Comparison of ENCODE assay signal across 16 cellular contexts in the genomic region with DNA sequence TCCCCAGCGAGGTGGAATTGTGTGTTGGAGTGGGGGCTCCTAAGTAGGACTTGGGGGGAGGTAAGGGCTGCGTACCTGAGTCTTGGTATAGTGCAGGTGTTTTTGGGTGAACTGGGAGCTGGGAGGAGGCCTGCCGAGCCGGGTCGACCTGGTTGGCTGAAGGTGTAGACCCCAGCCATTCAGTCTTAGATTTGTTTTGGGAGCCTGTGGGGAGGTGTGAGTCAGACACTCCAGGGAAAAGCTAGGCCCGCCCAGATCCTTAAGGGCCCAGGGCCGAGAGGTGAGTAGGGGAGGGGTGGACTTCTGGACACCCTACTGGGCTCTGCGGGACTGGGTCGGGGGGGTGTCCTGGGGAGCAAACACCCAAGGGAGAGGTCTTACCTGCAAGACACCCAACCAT. TPM values are rescaled to one million over a fixed set of nuclear protein-coding genes. Genes with fewer than 3 reads are reported as not detected.
DNase-seq lines count a peak whose midpoint lies in the region; ATAC-seq and TF ChIP-seq lines count a peak whose summit lies in the region.
"Had no signal": no experiment of that assay in that cellular context is flagged by ENCODE, and none has a peak within 500 bp of the region (broad histone marks: within the 10 kb centered on the region; RNA-seq: fewer than 3 reads in every experiment).

No MANE protein-coding gene starts in this region.

- no peaks in the 10 kb centered on the region for H4K20me1 ChIP-seq in PC-9 (ENCODE audit: insufficient read depth)
- peaks cover 4% of the 10 kb centered on the region for H4K20me1 ChIP-seq in hepatocyte (ENCODE audit: insufficient read depth, poor library complexity, severe bottlenecking)
- H4K20me1 ChIP-seq: BLaER1 had no signal

- intact Hi-C loops in PC-9 (cut with micrococcal nuclease; ENCODE audit: unreplicated experiment), result no loop called here

- peaks cover 7% of the 10 kb centered on the region; the same call in 1 of the 2 replicates for H3F3A ChIP-seq in PC-9 (ENCODE audit: insufficient read depth, low read depth)

- H3K4me1 ChIP-seq in CD4-positive, CD25-positive, alpha-beta regulatory T cell (ENCODE audit: control insufficient read depth, insufficient read depth, low read length, poor library complexity, severe bottlenecking), result peaks cover 19% of the 10 kb centered on the region
- H3K4me1 ChIP-seq in PC-9 (replicated peaks; ENCODE audit: insufficient read depth), result peaks cover 5% of the 10 kb centered on the region
- H3K4me1 ChIP-seq in hepatocyte (ENCODE audit: insufficient read depth), result no peaks in the 10 kb centered on the region
- H3K4me1 ChIP-seq: BLaER1 had no signal

- POLR2A ChIA-PET in PC-9 (lab: Charles Lee; ENCODE audit: unreplicated experiment), result interaction anchor here (0.6 kb wide), 1 partner anchor 31 kb away, joined by 5 read pairs; no protein-coding TSS in a partner anchor

- no peak for DNase-seq in CD4-positive, CD25-positive, alpha-beta regulatory T cell
- DNase-seq in PC-9, result no peak
- DNase-seq in hepatocyte (ENCODE audit: low spot score), result peak; percentile 33
- DNase-seq in NCI-H2196 (lab: John Stamatoyannopoulos, UW; ENCODE audit: unreplicated experiment), result no peak
- no peak for DNase-seq in CD1c-positive myeloid dendritic cell (ENCODE audit: extremely low spot score)
- DNase-seq in globus pallidus (ENCODE audit: low spot score), result no peak
- DNase-seq: hippocampal formation, NCI-H1694 treated with DMSO at 0.1 percent for 48 hours, posterior cingulate gyrus had no signal

- H3K36me3 ChIP-seq in CD4-positive, CD25-positive, alpha-beta regulatory T cell (ENCODE audit: control insufficient read depth, insufficient read depth, low read length), result peaks cover 20% of the 10 kb centered on the region
- H3K36me3 ChIP-seq in PC-9 (ENCODE audit: low read depth) (no peaks in the 10 kb centered on the region), hepatocyte (replicated peaks; ENCODE audit: insufficient read depth, low read depth) (no peaks in the 10 kb centered on the region)
- H3K36me3 ChIP-seq: BLaER1 had no signal

- no peak for TF ChIP-seq CTCF in PC-9 (conservative IDR thresholded peaks at IDR 0.05)
- TF ChIP-seq CTCF in hepatocyte (IDR thresholded peaks at IDR 0.05; ENCODE audit: poor library complexity), result no peak
- TF ChIP-seq CTCF in nephron (IDR thresholded peaks at IDR 0.05; ENCODE audit: unreplicated experiment in 3 of 3), result no peak

- CTCF ChIA-PET in PC-9 (lab: Charles Lee), result no interaction called here

- H3K4me3 Mint-ChIP-seq in CD4-positive, CD25-positive, alpha-beta regulatory T cell, result peak overlapping the region in 2 of 4 donors; percentile 37 to 77
- H3K4me3 Mint-ChIP-seq in nephron, result peak overlapping the region; percentile 60 to 74 (median 71)
- H3K4me3 Mint-ChIP-seq: dendritic cell treated with granulocyte-macrophage colony-stimulating factor and Interleukin-4, amounts not matched to agents 40 ng/mL and 50 ng/mL, for 4 days had no signal

- H3K9me3 Mint-ChIP-seq in CD4-positive, CD25-positive, alpha-beta regulatory T cell, result peaks cover 0 to under 1% (median 0%) of the 10 kb centered on the region in 7 donors
- no peaks in the 10 kb centered on the region for H3K9me3 Mint-ChIP-seq in nephron
- H3K9me3 Mint-ChIP-seq: activated T-helper 2 cell treated with anti-CD3 and anti-CD28 coated beads, Interferon-gamma antibody, Interleukin-2, Interleukin-4, amounts not matched to agents 10 μg/mL and 5 μg/mL and 100 μg/mL, durations not matched to agents 14 hours and 24 hours and 36 hours; dendritic cell treated with granulocyte-macrophage colony-stimulating factor and Interleukin-4, amounts not matched to agents 40 ng/mL and 50 ng/mL, for 4 days had no signal

- no peaks in the 10 kb centered on the region for H3K27me3 Mint-ChIP-seq in CD4-positive, CD25-positive, alpha-beta regulatory T cell
- H3K27me3 Mint-ChIP-seq in nephron (ENCODE audit: low read depth), result peaks cover 81% of the 10 kb centered on the region

- BruUV-seq in PC-9 (replicated peaks; lab: Mats Ljungman, UMichigan), result no TSS peak

- peaks cover 19% of the 10 kb centered on the region for H3K36me3 Mint-ChIP-seq in CD4-positive, CD25-positive, alpha-beta regulatory T cell
- peaks cover 2% of the 10 kb centered on the region for H3K36me3 Mint-ChIP-seq in nephron (ENCODE audit: low read depth)

- no peak for ATAC-seq in CD4-positive, CD25-positive, alpha-beta regulatory T cell (ENCODE audit: low read depth in 2 of 2)
- ATAC-seq in HG02938 (IDR thresholded peaks at IDR 0.05; ENCODE audit: unreplicated experiment), result no peak

- H3K27ac ChIP-seq in CD4-positive, CD25-positive, alpha-beta regulatory T cell (ENCODE audit: insufficient read depth, low read length, poor library complexity, severe bottlenecking), result no peak overlapping the region
- H3K27ac ChIP-seq in PC-9, result 0 out of 2 replicates have a peak overlapping the region, but pooled peaks have one; percentile 22
- peak overlapping the region; percentile 96 for H3K27ac ChIP-seq in hepatocyte
- H3K27ac ChIP-seq: BLaER1 had no signal

- no peaks in the 10 kb centered on the region for H3K27me3 ChIP-seq in CD4-positive, CD25-positive, alpha-beta regulatory T cell (ENCODE audit: control insufficient read depth, insufficient read depth, low read length)
- H3K27me3 ChIP-seq in PC-9 (ENCODE audit: insufficient read depth, low read depth) (no peaks in the 10 kb centered on the region), hepatocyte (no peaks in the 10 kb centered on the region)
- H3K27me3 ChIP-seq: BLaER1 had no signal

- WGBS in hepatocyte (ENCODE audit: low lambda C conversion rate, missing lambda C conversion rate), result 12% methylated on average over 8 of the region's 9 CpGs

- H3K27ac Mint-ChIP-seq in CD4-positive, CD25-positive, alpha-beta regulatory T cell, result peak overlapping the region; percentile 76 to 89 (median 78)
- H3K27ac Mint-ChIP-seq in nephron, result peak overlapping the region in 2 of 3 experiments; percentile 45 to 92
- H3K27ac Mint-ChIP-seq: activated T-helper 2 cell treated with anti-CD3 and anti-CD28 coated beads, Interferon-gamma antibody, Interleukin-2, Interleukin-4, amounts not matched to agents 10 μg/mL and 5 μg/mL and 100 μg/mL, durations not matched to agents 14 hours and 24 hours and 36 hours; dendritic cell treated with granulocyte-macrophage colony-stimulating factor and Interleukin-4, amounts not matched to agents 40 ng/mL and 50 ng/mL, for 4 days had no signal

- no peaks in the 10 kb centered on the region for H3K9me2 ChIP-seq in PC-9 (ENCODE audit: insufficient read depth)
- no peaks in the 10 kb centered on the region for H3K9me2 ChIP-seq in hepatocyte (replicated peaks; ENCODE audit: insufficient read depth)

- peaks cover 15% of the 10 kb centered on the region for H3K79me2 ChIP-seq in PC-9 (ENCODE audit: low read depth)
- peaks cover 15% of the 10 kb centered on the region for H3K79me2 ChIP-seq in hepatocyte

- peaks cover 3 to 30% (median 14%) of the 10 kb centered on the region in 4 donors for H3K4me1 Mint-ChIP-seq in CD4-positive, CD25-positive, alpha-beta regulatory T cell
- peaks cover 3% of the 10 kb centered on the region for H3K4me1 Mint-ChIP-seq in nephron

- H2AFZ ChIP-seq in PC-9, result peak overlapping the region; percentile 82
- no peak overlapping the region for H2AFZ ChIP-seq in hepatocyte

- no peaks in the 10 kb centered on the region for H3K9me3 ChIP-seq in CD4-positive, CD25-positive, alpha-beta regulatory T cell (ENCODE audit: control insufficient read depth in 2 of 2, low read length in 2 of 2)
- no peaks in the 10 kb centered on the region for H3K9me3 ChIP-seq in PC-9 (ENCODE audit: insufficient read depth, low read depth)
- H3K9me3 ChIP-seq in hepatocyte (ENCODE audit: low read depth), result no peaks in the 10 kb centered on the region
- H3K9me3 ChIP-seq: BLaER1 had no signal

- H3K4me3 ChIP-seq in CD4-positive, CD25-positive, alpha-beta regulatory T cell (ENCODE audit: low read depth, low read length), result no peak overlapping the region
- H3K4me3 ChIP-seq in PC-9 (peak overlapping the region; percentile 75), hepatocyte (peak overlapping the region; percentile 75)
- H3K4me3 ChIP-seq: BLaER1 had no signal

- peak overlapping the region; percentile 81 for H3K4me2 ChIP-seq in PC-9
- peak overlapping the region; percentile 81 for H3K4me2 ChIP-seq in hepatocyte
- H3K4me2 ChIP-seq: BLaER1 had no signal

RNA-seq across cellular contexts. Expression of a gene that starts 0.9 kb away (rescaled TPM):
- 1.6 TPM for total RNA-seq in CD4-positive, CD25-positive, alpha-beta regulatory T cell
- polyA plus RNA-seq in CD4-positive, CD25-positive, alpha-beta regulatory T cell, result 1 to 10 TPM; 2.6 to 5.8 (median 3.7) TPM
- total RNA-seq in PC-9 (2021) (36.4 and 40.6 TPM in 2 replicates), hepatocyte (71.4 and 75.5 TPM in 2 replicates)
- polyA plus RNA-seq in hepatocyte, result 42.5 and 48.9 TPM in 2 replicates
- total RNA-seq: HT1080 had no signal

RNA-seq across cellular contexts. Expression of a gene that starts 5.4 kb away (rescaled TPM):
- 10.9 TPM for total RNA-seq in CD4-positive, CD25-positive, alpha-beta regulatory T cell
- 10 to 100 TPM in 2 of 4 donors, 1 to 10 TPM in 2; 6.6 to 14.7 (median 11.1) TPM for polyA plus RNA-seq in CD4-positive, CD25-positive, alpha-beta regulatory T cell
- 57.5 and 59.5 TPM in 2 replicates for total RNA-seq in PC-9 (2021)
- 48.8 and 56.6 TPM in 2 replicates for total RNA-seq in hepatocyte
- 59.0 and 61.3 TPM in 2 replicates for polyA plus RNA-seq in hepatocyte

RNA-seq across cellular contexts. Expression of a gene that starts 16.6 kb away (rescaled TPM):
- total RNA-seq in CD4-positive, CD25-positive, alpha-beta regulatory T cell, result 125 TPM
- 10 to 100 TPM; 36.9 to 42.4 (median 41.4) TPM for polyA plus RNA-seq in CD4-positive, CD25-positive, alpha-beta regulatory T cell
- total RNA-seq in PC-9 (2021), result not detected in 2 replicates
- total RNA-seq in hepatocyte, result 0.48 and 1.5 TPM in 2 replicates
- polyA plus RNA-seq in hepatocyte, result 14.0 and 16.1 TPM in 2 replicates

RNA-seq across cellular contexts. Expression of a gene that starts 31.4 kb away (rescaled TPM):
- total RNA-seq in CD4-positive, CD25-positive, alpha-beta regulatory T cell, result 0.42 TPM
- polyA plus RNA-seq in CD4-positive, CD25-positive, alpha-beta regulatory T cell, result under 1 TPM in 1 of 4 donors, not detected in 3; 0.24 TPM
- total RNA-seq in PC-9 (2021) (not detected in 2 replicates), hepatocyte (0.16 and 0.27 TPM in 2 replicates)
- polyA plus RNA-seq in hepatocyte, result 0.50 TPM in 1 of 2 replicates, not detected in the other
- total RNA-seq: urinary bladder had no signal

RNA-seq across cellular contexts. Expression of a gene that starts 37.1 kb away (rescaled TPM):
- total RNA-seq in CD4-positive, CD25-positive, alpha-beta regulatory T cell, result 1.3 TPM
- 1 to 10 TPM in 1 of 4 donors, under 1 TPM in 1, not detected in 2; 0.36 to 1.0 TPM for polyA plus RNA-seq in CD4-positive, CD25-positive, alpha-beta regulatory T cell
- total RNA-seq in PC-9 (2021) (not detected in 2 replicates), hepatocyte (1.2 and 4.4 TPM in 2 replicates)
- 7.3 and 7.9 TPM in 2 replicates for polyA plus RNA-seq in hepatocyte

Comparison
In these comparisons a context has a peak if more than half of its experiments do, and no peak if none do; other contexts are left out.
1. RNA of a gene that starts 0.9 kb away (total RNA-seq): 71.4 to 75.5 TPM in hepatocyte and 36.4 to 40.6 TPM in PC-9; 1.6 TPM in CD4-positive, CD25-positive, alpha-beta regulatory T cell (single experiment); every median in the first group is over 10 times any median in the second.
2. RNA of a gene that starts 16.6 kb away (total RNA-seq): 125 TPM in CD4-positive, CD25-positive, alpha-beta regulatory T cell (single experiment); 0.48 to 1.5 TPM in hepatocyte and not detected in PC-9; every median in the first group is over 10 times any median in the second.